8 cellular contexts compared by ENCODE assay signal in the genomic region with DNA sequence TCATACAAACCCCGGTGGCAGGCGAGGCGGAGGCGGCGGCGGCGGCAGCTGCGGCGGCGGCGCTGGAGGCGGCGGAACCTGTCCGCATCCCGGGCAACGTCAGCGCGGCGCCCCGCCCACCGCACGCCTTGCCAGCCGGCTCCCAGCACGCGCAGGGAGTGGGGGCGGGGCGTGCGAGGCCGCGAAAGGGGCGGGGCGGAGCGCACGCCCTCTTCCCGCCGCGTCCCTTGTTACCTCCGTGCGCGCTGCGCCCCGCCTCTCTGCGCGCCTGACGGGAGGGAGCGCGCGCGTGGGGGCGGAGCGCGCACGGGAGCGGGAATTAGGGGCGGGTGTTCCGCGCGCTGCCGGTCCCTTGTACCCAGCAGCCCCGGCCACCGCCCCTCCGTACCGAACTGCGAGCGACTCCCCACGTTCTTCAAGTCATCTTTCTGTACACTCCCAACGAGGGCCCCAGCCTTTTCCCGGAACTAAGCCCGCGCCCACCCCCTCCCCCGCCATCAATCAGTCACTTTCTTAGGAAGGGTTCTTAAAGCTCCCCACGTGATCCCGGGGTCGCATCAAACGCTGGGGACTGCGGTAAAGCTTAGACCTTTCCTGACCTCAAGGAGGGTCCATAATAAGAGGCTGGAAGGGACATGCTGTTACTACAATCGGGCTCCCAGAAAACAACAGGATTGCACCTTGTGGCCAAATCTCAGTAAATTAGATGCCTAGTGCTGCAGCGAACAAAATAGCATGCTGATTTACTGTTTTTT. TPM values are rescaled to one million over a fixed set of nuclear protein-coding genes. Genes with fewer than 3 reads are reported as not detected.
A peak's percentile ranks its signal among the peaks of the same experiment; 100 is the strongest.
DNase-seq lines count a peak whose midpoint lies in the region; ATAC-seq and TF ChIP-seq lines count a peak whose summit lies in the region.

A gene with protein sequence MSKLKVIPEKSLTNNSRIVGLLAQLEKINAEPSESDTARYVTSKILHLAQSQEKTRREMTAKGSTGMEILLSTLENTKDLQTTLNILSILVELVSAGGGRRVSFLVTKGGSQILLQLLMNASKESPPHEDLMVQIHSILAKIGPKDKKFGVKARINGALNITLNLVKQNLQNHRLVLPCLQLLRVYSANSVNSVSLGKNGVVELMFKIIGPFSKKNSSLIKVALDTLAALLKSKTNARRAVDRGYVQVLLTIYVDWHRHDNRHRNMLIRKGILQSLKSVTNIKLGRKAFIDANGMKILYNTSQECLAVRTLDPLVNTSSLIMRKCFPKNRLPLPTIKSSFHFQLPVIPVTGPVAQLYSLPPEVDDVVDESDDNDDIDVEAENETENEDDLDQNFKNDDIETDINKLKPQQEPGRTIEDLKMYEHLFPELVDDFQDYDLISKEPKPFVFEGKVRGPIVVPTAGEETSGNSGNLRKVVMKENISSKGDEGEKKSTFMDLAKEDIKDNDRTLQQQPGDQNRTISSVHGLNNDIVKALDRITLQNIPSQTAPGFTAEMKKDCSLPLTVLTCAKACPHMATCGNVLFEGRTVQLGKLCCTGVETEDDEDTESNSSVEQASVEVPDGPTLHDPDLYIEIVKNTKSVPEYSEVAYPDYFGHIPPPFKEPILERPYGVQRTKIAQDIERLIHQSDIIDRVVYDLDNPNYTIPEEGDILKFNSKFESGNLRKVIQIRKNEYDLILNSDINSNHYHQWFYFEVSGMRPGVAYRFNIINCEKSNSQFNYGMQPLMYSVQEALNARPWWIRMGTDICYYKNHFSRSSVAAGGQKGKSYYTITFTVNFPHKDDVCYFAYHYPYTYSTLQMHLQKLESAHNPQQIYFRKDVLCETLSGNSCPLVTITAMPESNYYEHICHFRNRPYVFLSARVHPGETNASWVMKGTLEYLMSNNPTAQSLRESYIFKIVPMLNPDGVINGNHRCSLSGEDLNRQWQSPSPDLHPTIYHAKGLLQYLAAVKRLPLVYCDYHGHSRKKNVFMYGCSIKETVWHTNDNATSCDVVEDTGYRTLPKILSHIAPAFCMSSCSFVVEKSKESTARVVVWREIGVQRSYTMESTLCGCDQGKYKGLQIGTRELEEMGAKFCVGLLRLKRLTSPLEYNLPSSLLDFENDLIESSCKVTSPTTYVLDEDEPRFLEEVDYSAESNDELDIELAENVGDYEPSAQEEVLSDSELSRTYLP (minus strand): TSS at position 80 of the 755 bp plus-strand sequence. CDS start 29,421 bp downstream, outside the sequence.

- H3K4me3 ChIP-seq in Jurkat, Clone E6-1 (ENCODE audit: low read length) = peak within 1 kb of the TSS; percentile 80
- peak within 1 kb of the TSS; percentile 69 to 98 for H3K4me3 ChIP-seq in esophagus (ENCODE audit: low read depth in 1 of 2, low read length in 2 of 2)
- peak within 1 kb of the TSS; percentile 82 to 93 for H3K4me3 ChIP-seq in muscle layer of duodenum (ENCODE audit: low read depth in 1 of 2, low read length in 2 of 2)

- H3K9me3 ChIP-seq in esophagus (ENCODE audit: control insufficient read depth in 2 of 2, insufficient read depth in 1 of 2, low read depth in 1 of 2, low read length in 1 of 2) (no peaks in the 10 kb centered on the region), muscle layer of duodenum (ENCODE audit: control insufficient read depth in 1 of 2, low read length in 2 of 2) (no peaks in the 10 kb centered on the region)

- 0 to 1% methylated on average over 39 to 78 of the region's 78 CpGs for WGBS in esophagus, 2 donors

- peak within 1 kb of the TSS; percentile 90 to 91 for H3K27ac ChIP-seq in esophagus (ENCODE audit: low read depth in 2 of 2, low read length in 1 of 2)
- peak within 1 kb of the TSS; percentile 86 for H3K27ac ChIP-seq in muscle layer of duodenum (ENCODE audit: low read length)

- peak within 1 kb of the TSS; percentile 93 for H3K4me3 Mint-ChIP-seq in activated T-cell treated with anti-CD3 and anti-CD28 coated beads, Interleukin-2, amount 50 U/mL, for 24 hours

- no peaks in the 10 kb centered on the region for H3K4me1 ChIP-seq in esophagus (ENCODE audit: control insufficient read depth in 2 of 2, insufficient read depth in 2 of 2, low read length in 1 of 2)
- H3K4me1 ChIP-seq in muscle layer of duodenum (ENCODE audit: control insufficient read depth in 1 of 2, insufficient read depth in 2 of 2, low read length in 2 of 2) = peaks cover 5 to 6% of the 10 kb centered on the region in 2 donors

- H3K27ac Mint-ChIP-seq in activated T-cell treated with anti-CD3 and anti-CD28 coated beads, Interleukin-2, amount 50 U/mL, for 24 hours = peak within 1 kb of the TSS; percentile 98

- DNase-seq in DMS153 (lab: John Stamatoyannopoulos, UW) = peak; percentile 92
- peak; percentile 88 for DNase-seq in Jurkat, Clone E6-1 (ENCODE audit: low read depth, low spot score)
- peak; percentile 98 for DNase-seq in activated T-cell treated with anti-CD3 and anti-CD28 coated beads, Interleukin-2, amount 50 U/mL, for 24 hours
- peak; percentile 92 for DNase-seq in stimulated activated CD8-positive, alpha-beta memory T cell treated with anti-CD3 and anti-CD28 coated beads, Interleukin-7, amount 100 ng/mL, for 24 hours (ENCODE audit: low read depth)

- no peaks in the 10 kb centered on the region for H3K36me3 ChIP-seq in esophagus (ENCODE audit: control insufficient read depth in 2 of 2, insufficient read depth in 2 of 2, low read length in 1 of 2)
- no peaks in the 10 kb centered on the region for H3K36me3 ChIP-seq in muscle layer of duodenum (ENCODE audit: control insufficient read depth in 1 of 2, insufficient read depth in 2 of 2, low read length in 2 of 2)

- peaks cover 46% of the 10 kb centered on the region for H3K4me1 Mint-ChIP-seq in activated T-cell treated with anti-CD3 and anti-CD28 coated beads, Interleukin-2, amount 50 U/mL, for 24 hours (ENCODE audit: low read depth)

- peak; percentile 76 for ATAC-seq in GM21619 (IDR thresholded peaks at IDR 0.05; ENCODE audit: unreplicated experiment)

- H3K27me3 ChIP-seq in esophagus (ENCODE audit: control insufficient read depth in 1 of 2, insufficient read depth in 2 of 2, low read length in 2 of 2) = no peaks in the 10 kb centered on the region
- H3K27me3 ChIP-seq in muscle layer of duodenum (ENCODE audit: low read depth, low read length) = no peaks in the 10 kb centered on the region

- peaks cover 12% of the 10 kb centered on the region for H3K36me3 Mint-ChIP-seq in activated T-cell treated with anti-CD3 and anti-CD28 coated beads, Interleukin-2, amount 50 U/mL, for 24 hours (ENCODE audit: low read depth)

- no peaks in the 10 kb centered on the region for H3K9me3 Mint-ChIP-seq in activated T-cell treated with anti-CD3 and anti-CD28 coated beads, Interleukin-2, amount 50 U/mL, for 24 hours

- H3K27me3 Mint-ChIP-seq in activated T-cell treated with anti-CD3 and anti-CD28 coated beads, Interleukin-2, amount 50 U/mL, for 24 hours = peaks cover 15% of the 10 kb centered on the region

TF ChIP-seq in PFSK-1, 5 proteins besides CTCF, POLR2A, EP300 and RAD21:
- TF ChIP-seq POLR2AphosphoS5 (IDR thresholded peaks at IDR 0.05; ENCODE audit: low read depth, low read length) (no peak), FOXP2 (optimal IDR thresholded peaks at IDR 0.05; ENCODE audit: borderline replicate concordance, extremely low read depth, extremely low read length, insufficient read depth) (peak; percentile 48), SIN3A (IDR thresholded peaks at IDR 0.05; ENCODE audit: borderline replicate concordance, insufficient read depth, low read length) (no peak), TAF1 (IDR thresholded peaks at IDR 0.05; ENCODE audit: borderline replicate concordance, insufficient read depth, low read length) (no peak)
- TF ChIP-seq, protein P1, sequence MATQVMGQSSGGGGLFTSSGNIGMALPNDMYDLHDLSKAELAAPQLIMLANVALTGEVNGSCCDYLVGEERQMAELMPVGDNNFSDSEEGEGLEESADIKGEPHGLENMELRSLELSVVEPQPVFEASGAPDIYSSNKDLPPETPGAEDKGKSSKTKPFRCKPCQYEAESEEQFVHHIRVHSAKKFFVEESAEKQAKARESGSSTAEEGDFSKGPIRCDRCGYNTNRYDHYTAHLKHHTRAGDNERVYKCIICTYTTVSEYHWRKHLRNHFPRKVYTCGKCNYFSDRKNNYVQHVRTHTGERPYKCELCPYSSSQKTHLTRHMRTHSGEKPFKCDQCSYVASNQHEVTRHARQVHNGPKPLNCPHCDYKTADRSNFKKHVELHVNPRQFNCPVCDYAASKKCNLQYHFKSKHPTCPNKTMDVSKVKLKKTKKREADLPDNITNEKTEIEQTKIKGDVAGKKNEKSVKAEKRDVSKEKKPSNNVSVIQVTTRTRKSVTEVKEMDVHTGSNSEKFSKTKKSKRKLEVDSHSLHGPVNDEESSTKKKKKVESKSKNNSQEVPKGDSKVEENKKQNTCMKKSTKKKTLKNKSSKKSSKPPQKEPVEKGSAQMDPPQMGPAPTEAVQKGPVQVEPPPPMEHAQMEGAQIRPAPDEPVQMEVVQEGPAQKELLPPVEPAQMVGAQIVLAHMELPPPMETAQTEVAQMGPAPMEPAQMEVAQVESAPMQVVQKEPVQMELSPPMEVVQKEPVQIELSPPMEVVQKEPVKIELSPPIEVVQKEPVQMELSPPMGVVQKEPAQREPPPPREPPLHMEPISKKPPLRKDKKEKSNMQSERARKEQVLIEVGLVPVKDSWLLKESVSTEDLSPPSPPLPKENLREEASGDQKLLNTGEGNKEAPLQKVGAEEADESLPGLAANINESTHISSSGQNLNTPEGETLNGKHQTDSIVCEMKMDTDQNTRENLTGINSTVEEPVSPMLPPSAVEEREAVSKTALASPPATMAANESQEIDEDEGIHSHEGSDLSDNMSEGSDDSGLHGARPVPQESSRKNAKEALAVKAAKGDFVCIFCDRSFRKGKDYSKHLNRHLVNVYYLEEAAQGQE (IDR thresholded peaks at IDR 0.05; ENCODE audit: insufficient read depth in 1 of 2, low read depth in 2 of 2, low read length in 2 of 2) = no peak

RNA-seq across cellular contexts. Expression of the gene that starts here (rescaled TPM):
- polyA plus RNA-seq in Jurkat, Clone E6-1 (2012; ENCODE audit: insufficient read depth, insufficient read length) = 15.0 TPM
- 3.8 TPM for polyA plus RNA-seq in PFSK-1 (2012; ENCODE audit: insufficient read length, low read depth)
- 1 to 10 TPM; 3.9 to 4.0 TPM for polyA plus RNA-seq in esophagus

Comparison
In these comparisons a context has a peak if more than half of its experiments do, and no peak if none do; other contexts are left out.
1. Peak in every context shown above with its lines: DNase-seq, ATAC-seq, H3K4me3 ChIP-seq and H3K27ac ChIP-seq.